In the genomic region with DNA sequence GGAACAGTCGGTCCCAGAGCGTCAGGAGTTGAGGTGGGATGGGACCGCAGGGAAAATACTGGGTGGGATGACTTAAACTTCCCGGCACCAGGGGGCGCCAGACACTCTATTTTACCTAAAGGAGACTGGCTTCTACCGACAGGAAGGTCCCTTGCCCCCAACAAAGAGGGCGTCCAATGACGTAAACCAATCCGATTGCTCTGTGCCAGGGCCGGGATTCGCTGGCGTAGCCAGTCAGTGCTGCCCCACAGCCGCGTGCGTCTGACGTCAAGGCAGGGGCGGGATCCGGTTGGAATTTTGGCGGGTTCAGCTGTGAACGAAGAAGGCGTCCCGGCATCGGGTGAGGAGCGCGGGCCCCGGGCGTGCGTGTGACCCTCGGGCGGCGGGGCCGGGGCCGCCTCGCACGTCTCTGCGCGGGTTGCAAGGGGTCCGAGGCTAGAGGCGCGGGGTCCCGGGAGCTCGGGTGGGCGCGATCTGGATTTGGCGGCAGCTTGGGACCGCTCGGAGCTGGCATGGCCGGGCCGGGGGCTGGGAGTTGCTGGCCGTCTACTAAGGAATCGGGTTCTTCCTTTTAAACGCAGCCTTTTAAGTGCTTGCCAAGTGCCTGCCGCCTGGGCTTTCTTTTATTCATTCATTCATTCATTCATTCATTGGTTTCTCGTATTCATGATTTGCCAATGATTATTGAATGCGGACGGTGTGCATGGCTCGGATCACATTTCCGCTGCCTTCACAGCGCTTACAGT, we compare ENCODE assay signal across 8 cellular contexts. TPM values are rescaled to one million over a fixed set of nuclear protein-coding genes. Genes with fewer than 3 reads are reported as not detected.
DNase-seq lines count a peak whose midpoint lies in the region; ATAC-seq and TF ChIP-seq lines count a peak whose summit lies in the region.

TSS of gene MCM10 (plus strand) at position 292 of the 746 bp plus-strand sequence. CDS start 2,645 bp downstream, outside the sequence.

- H3K4me3 ChIP-seq in left ventricle myocardium inferior: peak within 1 kb of the TSS; percentile 66
- peak within 1 kb of the TSS; percentile 25 to 36 for H3K4me3 ChIP-seq in prostate gland
- H3K4me3 ChIP-seq in uterus: peak within 1 kb of the TSS in 1 of 2 donors; percentile 36

- H3K27ac ChIP-seq in left ventricle myocardium inferior (replicated peaks) (no peak within 1 kb of the TSS), prostate gland (no peak within 1 kb of the TSS), uterus (peak within 1 kb of the TSS; percentile 6 to 21)

- intact Hi-C loops in left ventricle myocardium inferior (cut with micrococcal nuclease): loop anchor here (10.0 kb wide), 1 partner anchor 123 kb away; no protein-coding TSS in a partner anchor
- intact Hi-C loops in prostate gland (cut with DNase I): loop anchor here (2.0 kb wide), 1 partner anchor 141 kb away; no protein-coding TSS in a partner anchor
- intact Hi-C loops in uterus (cut with DNase I; ENCODE audit: low total_unique reads): no loop called here

- ATAC-seq in HG02870 (IDR thresholded peaks at IDR 0.05; ENCODE audit: unreplicated experiment): peak; percentile 99

- H3K27me3 ChIP-seq in left ventricle myocardium inferior (ENCODE audit: low read depth) (no peaks in the 10 kb centered on the region), prostate gland (replicated peaks; ENCODE audit: insufficient read depth) (no peaks in the 10 kb centered on the region), uterus (no peaks in the 10 kb centered on the region)

- H3K36me3 ChIP-seq in left ventricle myocardium inferior: no peaks in the 10 kb centered on the region
- H3K36me3 ChIP-seq in prostate gland: no peaks in the 10 kb centered on the region
- H3K36me3 ChIP-seq in uterus: no peaks in the 10 kb centered on the region

- TF ChIP-seq CTCF in GM13976 (IDR thresholded peaks at IDR 0.05; ENCODE audit: borderline replicate concordance, control extremely low read depth, extremely low read depth, insufficient read depth, missing control alignments) (peak; percentile 81), left ventricle myocardium inferior (IDR thresholded peaks at IDR 0.05; ENCODE audit: borderline replicate concordance) (peak; percentile 88), prostate gland (IDR thresholded peaks at IDR 0.05) (peak; percentile 66 to 96 (median 96)), uterus (IDR thresholded peaks at IDR 0.05) (peak; percentile 79 to 94 (median 84))

- H3K9me3 ChIP-seq in left ventricle myocardium inferior (replicated peaks) (no peaks in the 10 kb centered on the region), prostate gland (no peaks in the 10 kb centered on the region), uterus (no peaks in the 10 kb centered on the region)

- TF ChIP-seq POLR2A in prostate gland (IDR thresholded peaks at IDR 0.05) (no peak), uterus (IDR thresholded peaks at IDR 0.05) (peak in 1 of 2 donors; percentile 16)

- under 1% methylated on average over 47 of the region's 59 CpGs for WGBS in prostate gland

- DNase-seq in GM13976 (ENCODE audit: low spot score) (peak; percentile 98), NCI-H146 (lab: John Stamatoyannopoulos, UW) (peak; percentile 100), T-helper 1 cell (peak; percentile 91 to 99 (median 95)), amniotic epithelial cell (ENCODE audit: low read depth) (peak; percentile 99), left ventricle myocardium inferior (peak; percentile 97), prostate gland (ENCODE audit: low spot score) (peak; percentile 98), uterus (peak; percentile 98 to 99)

- peaks cover 15% of the 10 kb centered on the region for H3K4me1 ChIP-seq in left ventricle myocardium inferior
- H3K4me1 ChIP-seq in prostate gland (replicated peaks): no peaks in the 10 kb centered on the region
- H3K4me1 ChIP-seq in uterus: no peaks in the 10 kb centered on the region

- in situ Hi-C loops in GM13976 (cut with MboI; ENCODE audit: low sequenced_read_pairs, unreplicated experiment): no loop called here

RNA-seq across cellular contexts. Expression of gene MCM10, which starts in this region (rescaled TPM):
- total RNA-seq in left ventricle myocardium inferior (0.08 TPM), prostate gland (1 to 10 TPM in 1 of 2 donors, under 1 TPM in 1; 0.55 to 1.6 TPM), uterus (10 to 100 TPM in 1 of 4 donors, not detected in 3; 14.1 TPM)

Comparison
In these comparisons a context has a peak if more than half of its experiments do, and no peak if none do; other contexts are left out.
1. Peak in DNase-seq and H3K4me3 ChIP-seq in left ventricle myocardium inferior; RNA of the gene not detected or under 1 TPM.
2. H3K27ac ChIP-seq: peak in uterus (2 of 2); none in left ventricle myocardium inferior (single experiment) and prostate gland (0 of 2).
3. Peak in every context shown above with its lines, with median percentiles within 50 percentile points of each other: DNase-seq and CTCF ChIP-seq.